33 cellular contexts compared by ENCODE assay signal in genomic region chr2:139165041-139165440, GRCh38.
"Had no signal": no experiment of that assay in that cellular context is flagged by ENCODE, and none has a peak within 500 bp of the region (broad histone marks: within the 10 kb centered on the region; RNA-seq: fewer than 3 reads in every experiment).

No MANE protein-coding gene starts in this region.

- DNase-seq: activated B cell treated with CpG ODN at 0.5 μM for 24 hours; activated CD4-positive, alpha-beta memory T cell treated with anti-CD3 and anti-CD28 coated beads, Interleukin-2, amount 10 ng/mL, durations not matched to agents 7 days and 5 days; activated CD4-positive, alpha-beta T cell treated with anti-CD3 and anti-CD28 coated beads for 4 hours; activated CD4-positive, alpha-beta T cell treated with anti-CD3 and anti-CD28 coated beads, Interleukin-2, amount 10 ng/mL, durations not matched to agents 24 days and 14 days; activated CD4-positive, alpha-beta T cell treated with anti-CD3 and anti-CD28 coated beads, Interleukin-2, amount 50 U/mL, for 48 hours; activated CD4-positive, CD25-positive, alpha-beta regulatory T cell treated with anti-CD3 and anti-CD28 coated beads, Interleukin-2, amount 50 U/mL, for 72 hours; activated CD8-positive, alpha-beta memory T cell treated with anti-CD3 and anti-CD28 coated beads for 24 hours; activated CD8-positive, alpha-beta memory T cell treated with anti-CD3 and anti-CD28 coated beads, Interleukin-2, amount 10 ng/mL, durations not matched to agents 7 days and 5 days; activated CD8-positive, alpha-beta memory T cell treated with anti-CD3 and anti-CD28 coated beads, Interleukin-2, amount 50 U/mL, for 48 hours; activated CD8-positive, alpha-beta T cell treated with anti-CD3 and anti-CD28 coated beads, Interleukin-2, amount 10 ng/mL, durations not matched to agents 7 days and 5 days; activated effector memory CD4-positive, alpha-beta T cell treated with anti-CD3 and anti-CD28 coated beads, Interleukin-2, amount 50 U/mL, for 16 hours; activated gamma-delta T cell treated with Interleukin-2 at 50 U/mL for 16 hours; activated naive CD4-positive, alpha-beta T cell; activated naive CD4-positive, alpha-beta T cell treated with anti-CD3 and anti-CD28 coated beads for 36 hours; activated naive CD4-positive, alpha-beta T cell treated with anti-CD3 and anti-CD28 coated beads, Interleukin-2, amount 50 U/mL, for 16 hours; activated naive CD8-positive, alpha-beta T cell treated with anti-CD3 and anti-CD28 coated beads for 36 hours; activated T-cell treated with anti-CD3 and anti-CD28 coated beads, Interleukin-2, amount 50 U/mL, for 1 hour; activated T-cell treated with anti-CD3 and anti-CD28 coated beads, Interleukin-2, amount 50 U/mL, for 4 hours; activated T-cell treated with anti-CD3 and anti-CD28 coated beads, Interleukin-2, amount 50 U/mL, for 72 hours; adrenal gland; amniotic stem cell; aorta; body of pancreas; brain microvascular endothelial cell; cerebellar nuclear complex; T-helper 2 cell; T-helper 9 cell had no signal

- H3K27ac ChIP-seq: adrenal gland, body of pancreas, brain microvascular endothelial cell, breast epithelium, cardiac muscle cell, VCaP had no signal

- H3K4me1 ChIP-seq: adrenal gland, body of pancreas, breast epithelium had no signal

- H3K36me3 ChIP-seq: adrenal gland, brain microvascular endothelial cell, breast epithelium, cardiac muscle cell had no signal

- ATAC-seq: activated CD8-positive, alpha-beta memory T cell treated with anti-CD3 and anti-CD28 coated beads, Interleukin-2, amount 10 ng/mL, durations not matched to agents 7 days and 5 days; activated CD8-positive, alpha-beta T cell treated with anti-CD3 and anti-CD28 coated beads, Interleukin-2, amount 10 ng/mL, durations not matched to agents 7 days and 5 days; activated naive CD4-positive, alpha-beta T cell treated with anti-CD3 and anti-CD28 coated beads, Interleukin-2, amount 50 U/mL, for 72 hours; activated T-cell treated with anti-CD3 and anti-CD28 coated beads, Interleukin-2, amount 50 U/mL, for 4 hours; activated T-cell treated with anti-CD3 and anti-CD28 coated beads, Interleukin-2, amount 50 U/mL, for 72 hours; activated T-helper 17 cell treated with anti-CD3 and anti-CD28 coated beads, Interleukin-2, amount 50 U/mL, for 72 hours; body of pancreas had no signal

- H3K9me3 ChIP-seq: adrenal gland, body of pancreas, breast epithelium had no signal

- FAIRE-seq: astrocyte had no signal

- H3K27me3 ChIP-seq: adrenal gland, body of pancreas, brain microvascular endothelial cell, breast epithelium, cardiac muscle cell had no signal

- H3K4me3 ChIP-seq: adrenal gland, body of pancreas, breast epithelium, cardiac muscle cell had no signal
